Comparison of ENCODE assay signal across 8 cellular contexts in genomic region chr1:1906185-1907097, GRCh38. TPM values are rescaled to one million over a fixed set of nuclear protein-coding genes. Genes with fewer than 3 reads are reported as not detected.
A peak's percentile ranks its signal among the peaks of the same experiment; 100 is the strongest.
DNase-seq lines count a peak whose midpoint lies in the region; ATAC-seq, FAIRE-seq and TF ChIP-seq lines count a peak whose summit lies in the region.

No MANE protein-coding gene starts in this region.

- H3K9ac ChIP-seq in HepG2 (ENCODE audit: insufficient read depth, low read depth, low read length): peak overlapping the region; percentile 14; the same call in 1 of the 2 replicates

- ATAC-seq in HepG2: peak; percentile 84

- CTCF ChIA-PET in A673 (lab: Charles Lee): interaction anchor here (1.3 kb wide), 1 partner anchor 117 kb away, joined by 9 read pairs; no protein-coding TSS in a partner anchor
- CTCF ChIA-PET in HepG2 (lab: Yijun Ruan, JAX; ENCODE audit: low intra/inter-chr PET ratio, low total read pairs): interaction anchor here (0.6 to 1.2 kb wide), 2 partner anchors 100 to 127 kb away, joined by 3 to 4 read pairs; no protein-coding TSS in a partner anchor

- FAIRE-seq in HepG2 (lab: Jason Lieb, UNC): peak; percentile 91

- peaks cover 5% of the 10 kb centered on the region for H3K4me1 ChIP-seq in A673 (ENCODE audit: insufficient read depth, low read length, poor library complexity, severe bottlenecking)
- H3K4me1 ChIP-seq in HepG2 (ENCODE audit: insufficient read depth, low read length): peaks cover 53% of the 10 kb centered on the region

- H4K20me1 ChIP-seq in HepG2 (ENCODE audit: insufficient read depth, low read length): no peaks in the 10 kb centered on the region

- no peak for TF ChIP-seq POLR2A in HepG2 (IDR thresholded peaks at IDR 0.05; ENCODE audit: insufficient read depth in 1 of 2, low read depth in 2 of 2, low read length in 2 of 2)

- H3K27ac ChIP-seq in A673 (ENCODE audit: low read depth, low read length, poor library complexity, severe bottlenecking): peak overlapping the region; percentile 52
- peak overlapping the region; percentile 54 for H3K27ac ChIP-seq in cingulate gyrus (ENCODE audit: low read depth, low read length)
- H3K27ac ChIP-seq in HepG2 (ENCODE audit: extremely low read length, insufficient read depth, low read length): no peak overlapping the region

- H2AFZ ChIP-seq in HepG2 (ENCODE audit: low read length): no peak overlapping the region

- TF ChIP-seq RAD21 in HepG2 (CRISPR knock-in tag; IDR thresholded peaks at IDR 0.05): peak; percentile 93

- H3K79me2 ChIP-seq in HepG2 (ENCODE audit: insufficient read depth, low read length): no peaks in the 10 kb centered on the region

- H3K4me3 ChIP-seq in A673 (ENCODE audit: low read depth, low read length, poor library complexity, severe bottlenecking): no peak overlapping the region
- H3K4me3 ChIP-seq in HepG2 (replicated peaks in 1 of 3; ENCODE audit: insufficient read depth in 1 of 3, low read depth in 2 of 3, low read length in 3 of 3): no peak overlapping the region

- BruUV-seq in A673 (replicated peaks; lab: Mats Ljungman, UMichigan) (no TSS peak), HepG2 (replicated peaks; lab: Mats Ljungman, UMichigan) (no TSS peak)

- TF ChIP-seq CTCF in A673 (conservative IDR thresholded peaks at IDR 0.05; ENCODE audit: low read depth, low read length) (peak; percentile 94), HepG2 (CRISPR knock-in tag; IDR thresholded peaks at IDR 0.05) (peak; percentile 98)

- in situ Hi-C loops in HepG2 (cut with HindIII; ENCODE audit: extremely low pct_ligation_motif_present, low pct_unique_long_range_greater_than_20kb): loop anchor here (10.0 kb wide), 1 partner anchor 122 kb away; no protein-coding TSS in a partner anchor

- H3K27me3 ChIP-seq in A673 (replicated peaks; ENCODE audit: insufficient read depth, low read depth, low read length, poor library complexity): no peaks in the 10 kb centered on the region
- H3K27me3 ChIP-seq in HepG2 (ENCODE audit: control insufficient read depth in 1 of 2, insufficient read depth in 2 of 2, low read length in 2 of 2): peaks cover 0 to 11% of the 10 kb centered on the region in 2 experiments; a peak in 4 of 5 replicates

- no peak overlapping the region for H3K4me2 ChIP-seq in HepG2 (ENCODE audit: low read depth, low read length)

- DNase-seq in A673 (ENCODE audit: low spot score) (peak; percentile 66), GM19240 (ENCODE audit: insufficient read length, low spot score) (peak; percentile 71), NCI-H524 (lab: John Stamatoyannopoulos, UW) (peak; percentile 50 to 76), HepG2 (ENCODE audit: low spot score) (peak; percentile 79), mesenteric fat pad (ENCODE audit: low spot score) (no peak)
- DNase-seq in activated CD4-positive, alpha-beta T cell treated with anti-CD3 and anti-CD28 coated beads for 4 hours: peak; percentile 63 to 68
- DNase-seq in stimulated activated CD4-positive, alpha-beta T cell treated with anti-CD3 and anti-CD28 coated beads, Interleukin-4, amount 100 ng/mL, for 24 hours: peak; percentile 78

- no peak for TF ChIP-seq EP300 in HepG2 (IDR thresholded peaks at IDR 0.05; ENCODE audit: low read depth in 2 of 2, low read length in 2 of 2)
- 0 out of 2 replicates have a peak, but pooled peaks have one; percentile 15 for TF ChIP-seq EP300 in HepG2 (CRISPR knock-in tag; IDR thresholded peaks at IDR 0.05; ENCODE audit: borderline replicate concordance)

- H3K36me3 ChIP-seq in A673 (ENCODE audit: insufficient read depth, low read length, poor library complexity, severe bottlenecking): no peaks in the 10 kb centered on the region
- H3K36me3 ChIP-seq in HepG2 (replicated peaks in 1 of 2; ENCODE audit: control insufficient read depth in 1 of 2, insufficient read depth in 2 of 2, low read length in 2 of 2): no peaks in the 10 kb centered on the region

- H3K9me3 ChIP-seq in A673 (ENCODE audit: low read depth, low read length, poor library complexity, severe bottlenecking) (no peaks in the 10 kb centered on the region), HepG2 (ENCODE audit: low read length) (no peaks in the 10 kb centered on the region)

- intact Hi-C loops in A673 (cut with micrococcal nuclease; ENCODE audit: unreplicated experiment) (loop anchor here (5.0 kb wide), 2 partner anchors 129 to 184 kb away; partner anchors contain the start of genes CDK11A and NADK), HepG2 (cut with micrococcal nuclease; ENCODE audit: unreplicated experiment) (loop anchor here (5.0 to 10.0 kb wide), 2 partner anchors 52 to 129 kb away; partner anchors contain the start of gene NADK)

- 2% methylated on average over 9 of the region's 15 CpGs for WGBS in HepG2 (ENCODE audit: low lambda C conversion rate)

- POLR2A ChIA-PET in A673 (lab: Charles Lee; ENCODE audit: low non-redundant PET) (interaction anchor here (0.6 kb wide), 1 partner anchor 23 kb away, joined by 10 read pairs; no protein-coding TSS in a partner anchor), HepG2 (lab: Yijun Ruan, JAX) (no interaction called here)

RNA-seq across cellular contexts. Expression of gene CALML6, which starts 8.6 kb away (rescaled TPM):
- 0.28 TPM in 1 of 2 replicates, not detected in the other for total RNA-seq in A673 (2021)
- total RNA-seq in HepG2 (2016; rRNA removed; fragmentation: Illumina TruSeq; extraction: Trizol): 0.11 TPM in 1 of 2 replicates, not detected in the other
- not detected in 2 replicates for total RNA-seq in HepG2 (2016; cell fraction: cytosol; rRNA removed; fragmentation: Illumina TruSeq; extraction: Trizol; ENCODE audit: low read depth)
- 0.13 TPM in 1 of 2 replicates, not detected in the other for total RNA-seq in HepG2 (2016; cell fraction: insoluble cytoplasmic fraction; rRNA removed; fragmentation: Illumina TruSeq; extraction: Trizol)
- total RNA-seq in HepG2 (2016; cell fraction: membrane; rRNA removed; fragmentation: Illumina TruSeq; extraction: Trizol): not detected in 2 replicates
- total RNA-seq in HepG2 (2016; cell fraction: nucleus; rRNA removed; fragmentation: Illumina TruSeq; extraction: Trizol): not detected in 2 replicates
- polyA plus RNA-seq in HepG2 (2011; rRNA removed): 0.12 TPM in 1 of 2 replicates, not detected in the other
- polyA plus RNA-seq in HepG2 (2011; cell fraction: cytosol; rRNA removed): not detected in 2 replicates
- 0.80 and 1.5 TPM in 2 replicates for polyA plus RNA-seq in HepG2 (2011; cell fraction: nucleus; rRNA removed)
- not detected in 2 replicates for polyA plus RNA-seq in HepG2 (2012)
- not detected in 2 replicates for polyA plus RNA-seq in HepG2 (2016; cell fraction: cytosol; fragmentation: Illumina TruSeq; extraction: Trizol; ENCODE audit: low read depth)
- polyA plus RNA-seq in HepG2 (2016; cell fraction: insoluble cytoplasmic fraction; fragmentation: Illumina TruSeq; extraction: Trizol; ENCODE audit: low read depth): not detected in 2 replicates
- not detected in 2 replicates for polyA plus RNA-seq in HepG2 (2016; cell fraction: membrane; fragmentation: Illumina TruSeq; extraction: Trizol; ENCODE audit: low read depth)
- 0.38 and 0.87 TPM in 2 replicates for polyA plus RNA-seq in HepG2 (2016; cell fraction: nucleus; fragmentation: Illumina TruSeq; extraction: Trizol; ENCODE audit: insufficient read depth, low read depth)
- not detected in 2 replicates for polyA minus RNA-seq in HepG2 (2011; rRNA and poly(A)+ RNA removed; ENCODE audit: low replicate concordance)
- not detected in 2 replicates for polyA minus RNA-seq in HepG2 (2011; cell fraction: cytosol; rRNA and poly(A)+ RNA removed)
- 0.64 TPM in 1 of 2 replicates, not detected in the other for polyA minus RNA-seq in HepG2 (2011; cell fraction: nucleus; rRNA and poly(A)+ RNA removed)
- 0.26 TPM for total RNA-seq in mesenteric fat pad

RNA-seq across cellular contexts. Expression of gene TMEM52, which starts 12.6 kb away (rescaled TPM):
- total RNA-seq in A673 (2021) (4.1 and 10.3 TPM in 2 replicates), HepG2 (2016; rRNA removed; fragmentation: Illumina TruSeq; extraction: Trizol) (12.9 and 18.7 TPM in 2 replicates), mesenteric fat pad (1.5 TPM)
- total RNA-seq in HepG2 (2016; cell fraction: cytosol; rRNA removed; fragmentation: Illumina TruSeq; extraction: Trizol; ENCODE audit: low read depth): 49.1 and 56.2 TPM in 2 replicates
- total RNA-seq in HepG2 (2016; cell fraction: insoluble cytoplasmic fraction; rRNA removed; fragmentation: Illumina TruSeq; extraction: Trizol): 9.2 and 18.5 TPM in 2 replicates
- 52.4 and 62.3 TPM in 2 replicates for total RNA-seq in HepG2 (2016; cell fraction: membrane; rRNA removed; fragmentation: Illumina TruSeq; extraction: Trizol)
- total RNA-seq in HepG2 (2016; cell fraction: nucleus; rRNA removed; fragmentation: Illumina TruSeq; extraction: Trizol): 7.7 and 11.9 TPM in 2 replicates
- 13.2 and 15.3 TPM in 2 replicates for polyA plus RNA-seq in HepG2 (2011; rRNA removed)
- polyA plus RNA-seq in HepG2 (2011; cell fraction: cytosol; rRNA removed): 12.8 and 25.5 TPM in 2 replicates
- polyA plus RNA-seq in HepG2 (2011; cell fraction: nucleus; rRNA removed): 29.4 and 36.3 TPM in 2 replicates
- polyA plus RNA-seq in HepG2 (2012): 6.6 and 7.8 TPM in 2 replicates
- 77.9 and 88.5 TPM in 2 replicates for polyA plus RNA-seq in HepG2 (2016; cell fraction: cytosol; fragmentation: Illumina TruSeq; extraction: Trizol; ENCODE audit: low read depth)
- 13.6 and 17.5 TPM in 2 replicates for polyA plus RNA-seq in HepG2 (2016; cell fraction: insoluble cytoplasmic fraction; fragmentation: Illumina TruSeq; extraction: Trizol; ENCODE audit: low read depth)
- polyA plus RNA-seq in HepG2 (2016; cell fraction: membrane; fragmentation: Illumina TruSeq; extraction: Trizol; ENCODE audit: low read depth): 69.4 and 73.4 TPM in 2 replicates
- polyA plus RNA-seq in HepG2 (2016; cell fraction: nucleus; fragmentation: Illumina TruSeq; extraction: Trizol; ENCODE audit: insufficient read depth, low read depth): 21.1 and 21.2 TPM in 2 replicates
- polyA minus RNA-seq in HepG2 (2011; rRNA and poly(A)+ RNA removed; ENCODE audit: low replicate concordance): 1.1 and 27.0 TPM in 2 replicates
- 7.6 and 7.8 TPM in 2 replicates for polyA minus RNA-seq in HepG2 (2011; cell fraction: cytosol; rRNA and poly(A)+ RNA removed)
- polyA minus RNA-seq in HepG2 (2011; cell fraction: nucleus; rRNA and poly(A)+ RNA removed): 2.3 and 2.6 TPM in 2 replicates

RNA-seq across cellular contexts. Expression of gene GNB1, which starts 15.6 kb away (rescaled TPM):
- 610 and 611 TPM in 2 replicates for total RNA-seq in A673 (2021)
- total RNA-seq in HepG2 (2016; rRNA removed; fragmentation: Illumina TruSeq; extraction: Trizol): 66.2 and 76.7 TPM in 2 replicates
- total RNA-seq in HepG2 (2016; cell fraction: cytosol; rRNA removed; fragmentation: Illumina TruSeq; extraction: Trizol; ENCODE audit: low read depth): 98.5 and 108 TPM in 2 replicates
- 68.2 and 68.8 TPM in 2 replicates for total RNA-seq in HepG2 (2016; cell fraction: insoluble cytoplasmic fraction; rRNA removed; fragmentation: Illumina TruSeq; extraction: Trizol)
- 163 and 168 TPM in 2 replicates for total RNA-seq in HepG2 (2016; cell fraction: membrane; rRNA removed; fragmentation: Illumina TruSeq; extraction: Trizol)
- 45.2 and 49.3 TPM in 2 replicates for total RNA-seq in HepG2 (2016; cell fraction: nucleus; rRNA removed; fragmentation: Illumina TruSeq; extraction: Trizol)
- polyA plus RNA-seq in HepG2 (2011; rRNA removed): 327 and 345 TPM in 2 replicates
- polyA plus RNA-seq in HepG2 (2011; cell fraction: cytosol; rRNA removed): 278 and 286 TPM in 2 replicates
- polyA plus RNA-seq in HepG2 (2011; cell fraction: nucleus; rRNA removed): 169 and 179 TPM in 2 replicates
- polyA plus RNA-seq in HepG2 (2012): 196 and 197 TPM in 2 replicates
- 302 and 370 TPM in 2 replicates for polyA plus RNA-seq in HepG2 (2016; cell fraction: cytosol; fragmentation: Illumina TruSeq; extraction: Trizol; ENCODE audit: low read depth)
- polyA plus RNA-seq in HepG2 (2016; cell fraction: insoluble cytoplasmic fraction; fragmentation: Illumina TruSeq; extraction: Trizol; ENCODE audit: low read depth): 201 and 257 TPM in 2 replicates
- 387 and 445 TPM in 2 replicates for polyA plus RNA-seq in HepG2 (2016; cell fraction: membrane; fragmentation: Illumina TruSeq; extraction: Trizol; ENCODE audit: low read depth)
- 156 and 160 TPM in 2 replicates for polyA plus RNA-seq in HepG2 (2016; cell fraction: nucleus; fragmentation: Illumina TruSeq; extraction: Trizol; ENCODE audit: insufficient read depth, low read depth)
- polyA minus RNA-seq in HepG2 (2011; rRNA and poly(A)+ RNA removed; ENCODE audit: low replicate concordance): 349 and 450 TPM in 2 replicates
- 168 and 187 TPM in 2 replicates for polyA minus RNA-seq in HepG2 (2011; cell fraction: cytosol; rRNA and poly(A)+ RNA removed)
- polyA minus RNA-seq in HepG2 (2011; cell fraction: nucleus; rRNA and poly(A)+ RNA removed): 63.1 and 70.6 TPM in 2 replicates
- total RNA-seq in mesenteric fat pad: 318 TPM
